ENCODE assay signal across 1 cellular context in genomic region chr2:102122115-102122514, GRCh38.
TF ChIP-seq lines count a peak whose summit lies in the region.

No MANE protein-coding gene starts in this region.

TF ChIP-seq in GM23338, 12 proteins besides CTCF, POLR2A, EP300 and RAD21 (continued from another document):
- TF ChIP-seq ZNF462 (CRISPR knock-in tag; IDR thresholded peaks at IDR 0.05), result no peak
- TF ChIP-seq NANOG (IDR thresholded peaks at IDR 0.05; ENCODE audit: borderline replicate concordance), result no peak
- no peak for TF ChIP-seq ZNF114 (CRISPR knock-in tag; IDR thresholded peaks at IDR 0.05)
